22 cellular contexts compared by ENCODE assay signal in genomic region chr19:810077-810855, GRCh38. TPM values are rescaled to one million over a fixed set of nuclear protein-coding genes. Genes with fewer than 3 reads are reported as not detected.
DNase-seq lines count a peak whose midpoint lies in the region; ATAC-seq and TF ChIP-seq lines count a peak whose summit lies in the region.
"Had no signal": no experiment of that assay in that cellular context is flagged by ENCODE, and none has a peak within 500 bp of the region (broad histone marks: within the 10 kb centered on the region; RNA-seq: fewer than 3 reads in every experiment).

No MANE protein-coding gene starts in this region.

- DNase-seq in left ventricle myocardium superior (peak; percentile 35), Right ventricle myocardium superior (no peak), iPS-NIHi11 (ENCODE audit: low spot score) (peak; percentile 8), NCI-H1105 treated with DMSO at 0.1 percent for 48 hours (lab: John Stamatoyannopoulos, UW) (no peak)
- DNase-seq in effector CD8-positive, alpha-beta T cell (lab: John Stamatoyannopoulos, UW) = no peak
- DNase-seq: activated B cell treated with CpG ODN at 0.5 μM for 24 hours; activated CD4-positive, alpha-beta T cell treated with anti-CD3 and anti-CD28 coated beads, Interleukin-2, amount 50 U/mL, for 4 hours; activated CD8-positive, alpha-beta memory T cell treated with anti-CD3 and anti-CD28 coated beads, Interleukin-2, amount 50 U/mL, for 4 hours; erythroblast; HFFc6; mesendoderm; naive thymus-derived CD8-positive, alpha-beta T cell; NCI-H1417; NCI-H774; stimulated activated CD8-positive, alpha-beta memory T cell treated with anti-CD3 and anti-CD28 coated beads, Interleukin-4, amount 100 ng/mL, for 48 hours; T-helper 9 cell had no signal

- intact Hi-C loops in left ventricle myocardium superior (cut with micrococcal nuclease) (no loop called here), Right ventricle myocardium superior (cut with DNase I) (no loop called here)

- TF ChIP-seq EP300 in Ishikawa (IDR thresholded peaks at IDR 0.05; ENCODE audit: borderline replicate concordance) = no peak

- ATAC-seq in left ventricle myocardium superior (no peak), Right ventricle myocardium superior (ENCODE audit: poor library complexity) (no peak), HG03175 (IDR thresholded peaks at IDR 0.05; ENCODE audit: unreplicated experiment) (no peak)
- ATAC-seq: naive thymus-derived CD8-positive, alpha-beta T cell had no signal

- TF ChIP-seq RAD21 in Ishikawa (IDR thresholded peaks at IDR 0.05; ENCODE audit: low read depth) = no peak

TF ChIP-seq in Ishikawa, 13 proteins besides CTCF, POLR2A, EP300 and RAD21:
- TF ChIP-seq REST (IDR thresholded peaks at IDR 0.05; ENCODE audit: low read depth) = no peak
- 0 out of 2 replicates have a peak, but pooled peaks have one; percentile 10 for TF ChIP-seq NFIC (IDR thresholded peaks at IDR 0.05)
TF ChIP-seq in Ishikawa: peak in this region for 1.

RNA-seq across cellular contexts. Expression of gene PLPPR3, which starts 11.5 kb away (rescaled TPM):
- total RNA-seq in left ventricle myocardium superior = not detected
- not detected for total RNA-seq in Right ventricle myocardium superior
- total RNA-seq: activated B cell treated with CpG ODN at 0.5 μM for 24 hours; activated T-helper 2 cell treated with anti-CD3 and anti-CD28 coated beads, Interferon-gamma antibody, Interleukin-2, Interleukin-4, amounts not matched to agents 10 μg/mL and 5 μg/mL and 100 μg/mL, durations not matched to agents 14 hours and 24 hours and 36 hours; naive thymus-derived CD8-positive, alpha-beta T cell had no signal

RNA-seq across cellular contexts. Expression of gene PTBP1, which starts 13.0 kb away (rescaled TPM):
- total RNA-seq in left ventricle myocardium superior = 58.1 TPM
- total RNA-seq in Right ventricle myocardium superior = 56.0 TPM

RNA-seq across cellular contexts. Expression of gene AZU1, which starts 17.4 kb away (rescaled TPM):
- total RNA-seq in left ventricle myocardium superior (not detected), Right ventricle myocardium superior (not detected)
- total RNA-seq: activated T-helper 2 cell treated with anti-CD3 and anti-CD28 coated beads, Interferon-gamma antibody, Interleukin-2, Interleukin-4, amounts not matched to agents 10 μg/mL and 5 μg/mL and 100 μg/mL, durations not matched to agents 14 hours and 24 hours and 36 hours; fibroblast of villous mesenchyme; HFFc6; M059J had no signal

RNA-seq across cellular contexts. Expression of gene PRTN3, which starts 30.5 kb away (rescaled TPM):
- not detected for total RNA-seq in left ventricle myocardium superior
- not detected for total RNA-seq in Right ventricle myocardium superior
- total RNA-seq: activated B cell treated with CpG ODN at 0.5 μM for 24 hours; activated T-helper 2 cell treated with anti-CD3 and anti-CD28 coated beads, Interferon-gamma antibody, Interleukin-2, Interleukin-4, amounts not matched to agents 10 μg/mL and 5 μg/mL and 100 μg/mL, durations not matched to agents 14 hours and 24 hours and 36 hours; chondrocyte; fibroblast of villous mesenchyme; HFFc6; M059J; naive thymus-derived CD8-positive, alpha-beta T cell had no signal

RNA-seq across cellular contexts. Expression of gene ELANE, which starts 41.8 kb away (rescaled TPM):
- 1.5 TPM for total RNA-seq in left ventricle myocardium superior
- total RNA-seq in Right ventricle myocardium superior = 1.3 TPM
- total RNA-seq: activated B cell treated with CpG ODN at 0.5 μM for 24 hours; activated T-helper 2 cell treated with anti-CD3 and anti-CD28 coated beads, Interferon-gamma antibody, Interleukin-2, Interleukin-4, amounts not matched to agents 10 μg/mL and 5 μg/mL and 100 μg/mL, durations not matched to agents 14 hours and 24 hours and 36 hours; chondrocyte; fibroblast of villous mesenchyme; M059J; naive thymus-derived CD8-positive, alpha-beta T cell had no signal

Comparison
In these comparisons a context has a peak if more than half of its experiments do, and no peak if none do; other contexts are left out.
1. DNase-seq: peak in left ventricle myocardium superior (single experiment) and iPS-NIHi11 (single experiment); none in Right ventricle myocardium superior (single experiment), effector CD8-positive, alpha-beta T cell (single experiment) and NCI-H1105 treated with DMSO at 0.1 percent for 48 hours (single experiment).